In the genomic region with DNA sequence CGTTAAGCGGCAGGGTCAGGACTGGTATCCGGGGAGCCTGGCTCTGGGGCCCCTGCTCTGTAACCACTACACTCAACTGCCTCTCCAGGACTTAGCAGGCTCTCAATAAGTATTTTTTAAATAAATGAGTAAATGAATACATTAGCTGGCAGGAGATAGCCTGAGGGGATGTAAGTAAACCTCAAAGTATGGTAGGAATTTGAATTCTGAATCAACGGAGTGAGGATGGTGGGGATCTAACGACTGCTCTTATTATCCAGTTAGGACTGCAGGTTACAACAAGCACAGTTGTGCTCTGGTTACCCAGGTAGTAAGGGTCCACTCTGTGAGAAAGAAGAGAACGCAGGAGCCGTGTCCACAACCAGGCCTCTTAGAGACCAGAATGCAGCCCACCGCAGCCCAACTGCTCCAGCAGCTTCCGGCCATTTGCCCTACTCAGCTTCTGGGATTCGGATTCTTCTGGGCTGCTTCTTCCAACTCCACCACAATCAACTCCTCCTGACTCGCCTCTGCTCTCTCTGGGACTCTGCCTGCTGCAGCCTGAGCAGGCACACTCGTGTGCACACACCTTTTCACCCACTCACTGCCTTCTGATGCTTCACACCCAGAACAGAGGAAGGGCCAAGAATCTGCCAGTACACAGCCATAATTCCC, we compare ENCODE assay signal across 10 cellular contexts. TPM values are rescaled to one million over a fixed set of nuclear protein-coding genes. Genes with fewer than 3 reads are reported as not detected.
DNase-seq lines count a peak whose midpoint lies in the region; ATAC-seq and TF ChIP-seq lines count a peak whose summit lies in the region.
"Had no signal": no experiment of that assay in that cellular context is flagged by ENCODE, and none has a peak within 500 bp of the region (broad histone marks: within the 10 kb centered on the region; RNA-seq: fewer than 3 reads in every experiment).

No MANE protein-coding gene starts in this region.

- H3K9ac ChIP-seq in PC-3 (ENCODE audit: low read length), result no peak overlapping the region
- H3K9ac ChIP-seq in mesenchymal stem cell (ENCODE audit: low read length), result no peak overlapping the region

- H3K36me3 ChIP-seq in PC-3 (ENCODE audit: low read depth, low read length) (no peaks in the 10 kb centered on the region), mesenchymal stem cell (ENCODE audit: control insufficient read depth in 1 of 2, insufficient read depth in 2 of 2, low read depth in 1 of 2, low read length in 2 of 2) (no peaks in the 10 kb centered on the region)

- H3K27ac ChIP-seq in PC-3 (ENCODE audit: low read length), result peak overlapping the region; percentile 44
- H3K27ac ChIP-seq in mesenchymal stem cell (ENCODE audit: low read length, poor library complexity, severe bottlenecking), result peak overlapping the region; percentile 54

- TF ChIP-seq CTCF in PC-3 (conservative IDR thresholded peaks at IDR 0.05; ENCODE audit: low read depth, low read length), result no peak

- H3K4me1 ChIP-seq in PC-3 (ENCODE audit: insufficient read depth, low read length), result peaks cover 29% of the 10 kb centered on the region
- H3K4me1 ChIP-seq in mesenchymal stem cell (ENCODE audit: control insufficient read depth, insufficient read depth, low read depth, low read length), result peaks cover 15% of the 10 kb centered on the region

- H3K14ac ChIP-seq in mesenchymal stem cell (ENCODE audit: low read length in 2 of 2), result no peak overlapping the region

- no peaks in the 10 kb centered on the region for H3K27me3 Mint-ChIP-seq in central memory CD8-positive, alpha-beta T cell
- H3K27me3 Mint-ChIP-seq in activated CD8-positive, alpha-beta memory T cell treated with anti-CD3 and anti-CD28 coated beads, Interleukin-2, amount 10 ng/mL, durations not matched to agents 7 days and 5 days, result no peaks in the 10 kb centered on the region
- no peaks in the 10 kb centered on the region for H3K27me3 Mint-ChIP-seq in activated naive CD4-positive, alpha-beta T cell treated with anti-CD3 and anti-CD28 coated beads, Interleukin-2, amount 10 ng/mL, durations not matched to agents 7 days and 5 days

- H4K8ac ChIP-seq in mesenchymal stem cell (ENCODE audit: low read length), result no peak overlapping the region

- peak; percentile 60 for DNase-seq in ELF-1 (ENCODE audit: low read depth, low spot score)
- peak; percentile 78 for DNase-seq in PC-3
- DNase-seq in central memory CD8-positive, alpha-beta T cell (ENCODE audit: low spot score in 2 of 2), result no peak
- peak; percentile 71 for DNase-seq in mesenchymal stem cell
- no peak for DNase-seq in GOT3 (lab: John Stamatoyannopoulos, UW)
- no peak for DNase-seq in NCI-H2196 treated with DMSO at 0.1 percent for 48 hours (lab: John Stamatoyannopoulos, UW; ENCODE audit: unreplicated experiment)
- DNase-seq in activated CD8-positive, alpha-beta memory T cell treated with anti-CD3 and anti-CD28 coated beads, Interleukin-2, amount 10 ng/mL, durations not matched to agents 7 days and 5 days, result no peak
- no peak for DNase-seq in activated naive CD4-positive, alpha-beta T cell treated with anti-CD3 and anti-CD28 coated beads, Interleukin-2, amount 10 ng/mL, durations not matched to agents 7 days and 5 days
- DNase-seq: substantia nigra had no signal

- H3K79me1 ChIP-seq in mesenchymal stem cell (replicated peaks; ENCODE audit: low read length, poor library complexity, severe bottlenecking), result peaks cover 45% of the 10 kb centered on the region

- no peak overlapping the region for H3K4me3 Mint-ChIP-seq in central memory CD8-positive, alpha-beta T cell
- no peak overlapping the region for H3K4me3 Mint-ChIP-seq in activated CD8-positive, alpha-beta memory T cell treated with anti-CD3 and anti-CD28 coated beads, Interleukin-2, amount 10 ng/mL, durations not matched to agents 7 days and 5 days
- no peak overlapping the region for H3K4me3 Mint-ChIP-seq in activated naive CD4-positive, alpha-beta T cell treated with anti-CD3 and anti-CD28 coated beads, Interleukin-2, amount 10 ng/mL, durations not matched to agents 7 days and 5 days

- peak overlapping the region in 1 of 2 experiments; percentile 28 for H2BK12ac ChIP-seq in mesenchymal stem cell (ENCODE audit: low read length in 2 of 2)

- H3K27ac Mint-ChIP-seq in central memory CD8-positive, alpha-beta T cell (ENCODE audit: low read depth), result peak overlapping the region; percentile 26
- no peak overlapping the region for H3K27ac Mint-ChIP-seq in activated CD8-positive, alpha-beta memory T cell treated with anti-CD3 and anti-CD28 coated beads, Interleukin-2, amount 10 ng/mL, durations not matched to agents 7 days and 5 days
- H3K27ac Mint-ChIP-seq in activated naive CD4-positive, alpha-beta T cell treated with anti-CD3 and anti-CD28 coated beads, Interleukin-2, amount 10 ng/mL, durations not matched to agents 7 days and 5 days, result no peak overlapping the region

- H3K9me3 Mint-ChIP-seq in central memory CD8-positive, alpha-beta T cell, result no peaks in the 10 kb centered on the region
- no peaks in the 10 kb centered on the region for H3K9me3 Mint-ChIP-seq in activated CD8-positive, alpha-beta memory T cell treated with anti-CD3 and anti-CD28 coated beads, Interleukin-2, amount 10 ng/mL, durations not matched to agents 7 days and 5 days (ENCODE audit: low read depth)
- no peaks in the 10 kb centered on the region for H3K9me3 Mint-ChIP-seq in activated naive CD4-positive, alpha-beta T cell treated with anti-CD3 and anti-CD28 coated beads, Interleukin-2, amount 10 ng/mL, durations not matched to agents 7 days and 5 days

- intact Hi-C loops in PC-3 (cut with micrococcal nuclease), result no loop called here

- H3K23ac ChIP-seq in mesenchymal stem cell (ENCODE audit: low read length in 2 of 2), result no peak overlapping the region

- no peaks in the 10 kb centered on the region for H3K9me2 ChIP-seq in PC-3 (replicated peaks; ENCODE audit: low read length)

- no peak overlapping the region for H2BK120ac ChIP-seq in mesenchymal stem cell (ENCODE audit: low read depth, low read length)

- no peak overlapping the region for H2AK5ac ChIP-seq in mesenchymal stem cell (ENCODE audit: low read length, severe bottlenecking)

- CTCF ChIA-PET in PC-3 (lab: Charles Lee), result interaction anchor here (0.5 kb wide), 1 partner anchor 11 kb away, joined by 4 read pairs; no protein-coding TSS in a partner anchor
- CTCF ChIA-PET in activated CD8-positive, alpha-beta memory T cell treated with anti-CD3 and anti-CD28 coated beads, Interleukin-2, amount 10 ng/mL, durations not matched to agents 7 days and 5 days (lab: Charles Lee), result no interaction called here
- CTCF ChIA-PET in activated naive CD4-positive, alpha-beta T cell treated with anti-CD3 and anti-CD28 coated beads, Interleukin-2, amount 10 ng/mL, durations not matched to agents 7 days and 5 days (lab: Charles Lee), result interaction anchor here (0.7 kb wide), 1 partner anchor 50 kb away, joined by 3 read pairs; no protein-coding TSS in a partner anchor

- no peak overlapping the region for H2BK5ac ChIP-seq in mesenchymal stem cell (ENCODE audit: low read depth, low read length, poor library complexity, severe bottlenecking)

- 49% methylated on average over 9 of the region's 12 CpGs for WGBS in mesenchymal stem cell

- peak; percentile 79 for ATAC-seq in PC-3
- ATAC-seq in central memory CD8-positive, alpha-beta T cell (replicated peaks; ENCODE audit: extremely low read depth, poor library complexity, severe bottlenecking), result no peak
- ATAC-seq in activated CD8-positive, alpha-beta memory T cell treated with anti-CD3 and anti-CD28 coated beads, Interleukin-2, amount 10 ng/mL, durations not matched to agents 7 days and 5 days, result no peak

- H3F3A ChIP-seq in PC-3 (ENCODE audit: low read length, unreplicated experiment), result peaks cover 4% of the 10 kb centered on the region

- peaks cover 1% of the 10 kb centered on the region for H3K36me3 Mint-ChIP-seq in central memory CD8-positive, alpha-beta T cell (ENCODE audit: insufficient read depth)
- H3K36me3 Mint-ChIP-seq in activated CD8-positive, alpha-beta memory T cell treated with anti-CD3 and anti-CD28 coated beads, Interleukin-2, amount 10 ng/mL, durations not matched to agents 7 days and 5 days, result no peaks in the 10 kb centered on the region
- no peaks in the 10 kb centered on the region for H3K36me3 Mint-ChIP-seq in activated naive CD4-positive, alpha-beta T cell treated with anti-CD3 and anti-CD28 coated beads, Interleukin-2, amount 10 ng/mL, durations not matched to agents 7 days and 5 days

- BruUV-seq in PC-3 (replicated peaks; lab: Mats Ljungman, UMichigan), result no TSS peak

- H3K79me2 ChIP-seq in PC-3 (ENCODE audit: low read length), result peaks cover 99% of the 10 kb centered on the region

- H3K4me2 ChIP-seq in PC-3 (ENCODE audit: low read length) (peak overlapping the region; percentile 59), mesenchymal stem cell (ENCODE audit: low read length, poor library complexity, severe bottlenecking) (peak overlapping the region; percentile 6)

- POLR2A ChIA-PET in PC-3 (lab: Charles Lee; ENCODE audit: unreplicated experiment), result no interaction called here

- H4K20me1 ChIP-seq in PC-3 (ENCODE audit: low read length), result no peaks in the 10 kb centered on the region

- H3K4me3 ChIP-seq in PC-3 (ENCODE audit: low read length) (no peak overlapping the region), mesenchymal stem cell (ENCODE audit: insufficient read depth in 1 of 2, low read depth in 1 of 2, low read length in 2 of 2) (no peak overlapping the region)

- no peak overlapping the region for H4K91ac ChIP-seq in mesenchymal stem cell (ENCODE audit: low read length)

- peaks cover 48% of the 10 kb centered on the region for H3K4me1 Mint-ChIP-seq in central memory CD8-positive, alpha-beta T cell
- peaks cover 11% of the 10 kb centered on the region for H3K4me1 Mint-ChIP-seq in activated CD8-positive, alpha-beta memory T cell treated with anti-CD3 and anti-CD28 coated beads, Interleukin-2, amount 10 ng/mL, durations not matched to agents 7 days and 5 days
- H3K4me1 Mint-ChIP-seq in activated naive CD4-positive, alpha-beta T cell treated with anti-CD3 and anti-CD28 coated beads, Interleukin-2, amount 10 ng/mL, durations not matched to agents 7 days and 5 days, result peaks cover 3% of the 10 kb centered on the region

- H3K9me3 ChIP-seq in PC-3 (ENCODE audit: low read length), result no peaks in the 10 kb centered on the region
- no peaks in the 10 kb centered on the region for H3K9me3 ChIP-seq in mesenchymal stem cell (ENCODE audit: control insufficient read depth, low read length)
- H3K9me3 ChIP-seq: Caco-2 had no signal

- H3K18ac ChIP-seq in mesenchymal stem cell (ENCODE audit: low read depth in 1 of 2, low read length in 2 of 2), result peak overlapping the region in 1 of 2 experiments; percentile 33

- H3K27me3 ChIP-seq in PC-3 (ENCODE audit: low read length) (no peaks in the 10 kb centered on the region), mesenchymal stem cell (ENCODE audit: control insufficient read depth in 1 of 2, insufficient read depth in 1 of 2, low read length in 2 of 2) (no peaks in the 10 kb centered on the region)

- H2AFZ ChIP-seq in PC-3 (ENCODE audit: low read length) (no peak overlapping the region), mesenchymal stem cell (ENCODE audit: low read depth, low read length) (no peak overlapping the region)

- no peak overlapping the region for H3K4ac ChIP-seq in mesenchymal stem cell (ENCODE audit: low read depth in 1 of 2, low read length in 2 of 2)

- no peak overlapping the region for H2BK15ac ChIP-seq in mesenchymal stem cell (ENCODE audit: low read depth, poor library complexity, severe bottlenecking)

RNA-seq across cellular contexts. Expression of a gene that starts 52.6 kb away (rescaled TPM):
- 22.7 and 38.4 TPM in 2 replicates for total RNA-seq in PC-3 (2014; rRNA removed)
- polyA plus RNA-seq in mesenchymal stem cell (2013, experiment 1 of 2), result 22.9 TPM
- 23.3 TPM for polyA plus RNA-seq in mesenchymal stem cell (2013, experiment 2 of 2)
- total RNA-seq in activated CD8-positive, alpha-beta memory T cell treated with anti-CD3 and anti-CD28 coated beads, Interleukin-2, amount 10 ng/mL, durations not matched to agents 7 days and 5 days, result 10 to 100 TPM; 25.7 to 28.2 TPM

Comparison
In these comparisons a context has a peak if more than half of its experiments do, and no peak if none do; other contexts are left out.
1. DNase-seq: peak in ELF-1 (single experiment), PC-3 (single experiment) and mesenchymal stem cell (single experiment); none in central memory CD8-positive, alpha-beta T cell (0 of 2), GOT3 (single experiment), NCI-H2196 treated with DMSO at 0.1 percent for 48 hours (single experiment), activated CD8-positive, alpha-beta memory T cell treated with anti-CD3 and anti-CD28 coated beads, Interleukin-2, amount 10 ng/mL, durations not matched to agents 7 days and 5 days (single experiment) and activated naive CD4-positive, alpha-beta T cell treated with anti-CD3 and anti-CD28 coated beads, Interleukin-2, amount 10 ng/mL, durations not matched to agents 7 days and 5 days (single experiment).